Comparison of ENCODE assay signal across 1 cellular context in genomic region chr9:38067892-38068615, GRCh38.
TF ChIP-seq lines count a peak whose summit lies in the region.

No MANE protein-coding gene starts in this region.

TF ChIP-seq in WTC11, 78 proteins besides CTCF, POLR2A, EP300 and RAD21 (continued from another document):
- TF ChIP-seq, protein P1, sequence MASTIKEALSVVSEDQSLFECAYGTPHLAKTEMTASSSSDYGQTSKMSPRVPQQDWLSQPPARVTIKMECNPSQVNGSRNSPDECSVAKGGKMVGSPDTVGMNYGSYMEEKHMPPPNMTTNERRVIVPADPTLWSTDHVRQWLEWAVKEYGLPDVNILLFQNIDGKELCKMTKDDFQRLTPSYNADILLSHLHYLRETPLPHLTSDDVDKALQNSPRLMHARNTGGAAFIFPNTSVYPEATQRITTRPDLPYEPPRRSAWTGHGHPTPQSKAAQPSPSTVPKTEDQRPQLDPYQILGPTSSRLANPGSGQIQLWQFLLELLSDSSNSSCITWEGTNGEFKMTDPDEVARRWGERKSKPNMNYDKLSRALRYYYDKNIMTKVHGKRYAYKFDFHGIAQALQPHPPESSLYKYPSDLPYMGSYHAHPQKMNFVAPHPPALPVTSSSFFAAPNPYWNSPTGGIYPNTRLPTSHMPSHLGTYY (CRISPR knock-in tag; IDR thresholded peaks at IDR 0.05) = no peak
- TF ChIP-seq ZNF138 (CRISPR knock-in tag; conservative IDR thresholded peaks at IDR 0.05) (no peak), NR1H2 (CRISPR knock-in tag; IDR thresholded peaks at IDR 0.05) (no peak), KAT7 (CRISPR knock-in tag; IDR thresholded peaks at IDR 0.05; ENCODE audit: borderline replicate concordance) (peak; percentile 56; the same call in 1 of the 2 replicates), ATF6 (CRISPR knock-in tag; IDR thresholded peaks at IDR 0.05) (no peak), IRF2 (CRISPR knock-in tag; IDR thresholded peaks at IDR 0.05; ENCODE audit: borderline replicate concordance, low read depth) (no peak), TP53 (CRISPR knock-in tag; IDR thresholded peaks at IDR 0.05) (no peak), HMGA2 (CRISPR knock-in tag; IDR thresholded peaks at IDR 0.05) (no peak), OVOL2 (CRISPR knock-in tag; IDR thresholded peaks at IDR 0.05; ENCODE audit: borderline replicate concordance) (no peak), ZNF532 (CRISPR knock-in tag; IDR thresholded peaks at IDR 0.05; ENCODE audit: borderline replicate concordance) (no peak), MAX (CRISPR knock-in tag; IDR thresholded peaks at IDR 0.05) (peak; percentile 68; the same call in 1 of the 2 replicates), SMAD3 (CRISPR knock-in tag; IDR thresholded peaks at IDR 0.05; ENCODE audit: borderline replicate concordance) (no peak), ZNF317 (CRISPR knock-in tag; IDR thresholded peaks at IDR 0.05; ENCODE audit: borderline replicate concordance, low read depth) (no peak), HMGXB4 (CRISPR knock-in tag; IDR thresholded peaks at IDR 0.05) (peak; percentile 45; the same call in 1 of the 2 replicates), FOXK1 (CRISPR knock-in tag; IDR thresholded peaks at IDR 0.05) (0 out of 2 replicates have a peak, but pooled peaks have one; percentile 11), SMAD4 (CRISPR knock-in tag; IDR thresholded peaks at IDR 0.05) (no peak), FOXJ3 (CRISPR knock-in tag; IDR thresholded peaks at IDR 0.05; ENCODE audit: borderline replicate concordance) (no peak)
- TF ChIP-seq, protein P2, sequence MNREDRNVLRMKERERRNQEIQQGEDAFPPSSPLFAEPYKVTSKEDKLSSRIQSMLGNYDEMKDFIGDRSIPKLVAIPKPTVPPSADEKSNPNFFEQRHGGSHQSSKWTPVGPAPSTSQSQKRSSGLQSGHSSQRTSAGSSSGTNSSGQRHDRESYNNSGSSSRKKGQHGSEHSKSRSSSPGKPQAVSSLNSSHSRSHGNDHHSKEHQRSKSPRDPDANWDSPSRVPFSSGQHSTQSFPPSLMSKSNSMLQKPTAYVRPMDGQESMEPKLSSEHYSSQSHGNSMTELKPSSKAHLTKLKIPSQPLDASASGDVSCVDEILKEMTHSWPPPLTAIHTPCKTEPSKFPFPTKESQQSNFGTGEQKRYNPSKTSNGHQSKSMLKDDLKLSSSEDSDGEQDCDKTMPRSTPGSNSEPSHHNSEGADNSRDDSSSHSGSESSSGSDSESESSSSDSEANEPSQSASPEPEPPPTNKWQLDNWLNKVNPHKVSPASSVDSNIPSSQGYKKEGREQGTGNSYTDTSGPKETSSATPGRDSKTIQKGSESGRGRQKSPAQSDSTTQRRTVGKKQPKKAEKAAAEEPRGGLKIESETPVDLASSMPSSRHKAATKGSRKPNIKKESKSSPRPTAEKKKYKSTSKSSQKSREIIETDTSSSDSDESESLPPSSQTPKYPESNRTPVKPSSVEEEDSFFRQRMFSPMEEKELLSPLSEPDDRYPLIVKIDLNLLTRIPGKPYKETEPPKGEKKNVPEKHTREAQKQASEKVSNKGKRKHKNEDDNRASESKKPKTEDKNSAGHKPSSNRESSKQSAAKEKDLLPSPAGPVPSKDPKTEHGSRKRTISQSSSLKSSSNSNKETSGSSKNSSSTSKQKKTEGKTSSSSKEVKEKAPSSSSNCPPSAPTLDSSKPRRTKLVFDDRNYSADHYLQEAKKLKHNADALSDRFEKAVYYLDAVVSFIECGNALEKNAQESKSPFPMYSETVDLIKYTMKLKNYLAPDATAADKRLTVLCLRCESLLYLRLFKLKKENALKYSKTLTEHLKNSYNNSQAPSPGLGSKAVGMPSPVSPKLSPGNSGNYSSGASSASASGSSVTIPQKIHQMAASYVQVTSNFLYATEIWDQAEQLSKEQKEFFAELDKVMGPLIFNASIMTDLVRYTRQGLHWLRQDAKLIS (CRISPR knock-in tag; IDR thresholded peaks at IDR 0.05; ENCODE audit: borderline replicate concordance) = no peak
- TF ChIP-seq, protein P3, sequence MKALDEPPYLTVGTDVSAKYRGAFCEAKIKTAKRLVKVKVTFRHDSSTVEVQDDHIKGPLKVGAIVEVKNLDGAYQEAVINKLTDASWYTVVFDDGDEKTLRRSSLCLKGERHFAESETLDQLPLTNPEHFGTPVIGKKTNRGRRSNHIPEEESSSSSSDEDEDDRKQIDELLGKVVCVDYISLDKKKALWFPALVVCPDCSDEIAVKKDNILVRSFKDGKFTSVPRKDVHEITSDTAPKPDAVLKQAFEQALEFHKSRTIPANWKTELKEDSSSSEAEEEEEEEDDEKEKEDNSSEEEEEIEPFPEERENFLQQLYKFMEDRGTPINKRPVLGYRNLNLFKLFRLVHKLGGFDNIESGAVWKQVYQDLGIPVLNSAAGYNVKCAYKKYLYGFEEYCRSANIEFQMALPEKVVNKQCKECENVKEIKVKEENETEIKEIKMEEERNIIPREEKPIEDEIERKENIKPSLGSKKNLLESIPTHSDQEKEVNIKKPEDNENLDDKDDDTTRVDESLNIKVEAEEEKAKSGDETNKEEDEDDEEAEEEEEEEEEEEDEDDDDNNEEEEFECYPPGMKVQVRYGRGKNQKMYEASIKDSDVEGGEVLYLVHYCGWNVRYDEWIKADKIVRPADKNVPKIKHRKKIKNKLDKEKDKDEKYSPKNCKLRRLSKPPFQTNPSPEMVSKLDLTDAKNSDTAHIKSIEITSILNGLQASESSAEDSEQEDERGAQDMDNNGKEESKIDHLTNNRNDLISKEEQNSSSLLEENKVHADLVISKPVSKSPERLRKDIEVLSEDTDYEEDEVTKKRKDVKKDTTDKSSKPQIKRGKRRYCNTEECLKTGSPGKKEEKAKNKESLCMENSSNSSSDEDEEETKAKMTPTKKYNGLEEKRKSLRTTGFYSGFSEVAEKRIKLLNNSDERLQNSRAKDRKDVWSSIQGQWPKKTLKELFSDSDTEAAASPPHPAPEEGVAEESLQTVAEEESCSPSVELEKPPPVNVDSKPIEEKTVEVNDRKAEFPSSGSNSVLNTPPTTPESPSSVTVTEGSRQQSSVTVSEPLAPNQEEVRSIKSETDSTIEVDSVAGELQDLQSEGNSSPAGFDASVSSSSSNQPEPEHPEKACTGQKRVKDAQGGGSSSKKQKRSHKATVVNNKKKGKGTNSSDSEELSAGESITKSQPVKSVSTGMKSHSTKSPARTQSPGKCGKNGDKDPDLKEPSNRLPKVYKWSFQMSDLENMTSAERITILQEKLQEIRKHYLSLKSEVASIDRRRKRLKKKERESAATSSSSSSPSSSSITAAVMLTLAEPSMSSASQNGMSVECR (CRISPR knock-in tag; IDR thresholded peaks at IDR 0.05; ENCODE audit: borderline replicate concordance) = 0 out of 2 replicates have a peak, but pooled peaks have one; percentile 14
- TF ChIP-seq, protein P4, sequence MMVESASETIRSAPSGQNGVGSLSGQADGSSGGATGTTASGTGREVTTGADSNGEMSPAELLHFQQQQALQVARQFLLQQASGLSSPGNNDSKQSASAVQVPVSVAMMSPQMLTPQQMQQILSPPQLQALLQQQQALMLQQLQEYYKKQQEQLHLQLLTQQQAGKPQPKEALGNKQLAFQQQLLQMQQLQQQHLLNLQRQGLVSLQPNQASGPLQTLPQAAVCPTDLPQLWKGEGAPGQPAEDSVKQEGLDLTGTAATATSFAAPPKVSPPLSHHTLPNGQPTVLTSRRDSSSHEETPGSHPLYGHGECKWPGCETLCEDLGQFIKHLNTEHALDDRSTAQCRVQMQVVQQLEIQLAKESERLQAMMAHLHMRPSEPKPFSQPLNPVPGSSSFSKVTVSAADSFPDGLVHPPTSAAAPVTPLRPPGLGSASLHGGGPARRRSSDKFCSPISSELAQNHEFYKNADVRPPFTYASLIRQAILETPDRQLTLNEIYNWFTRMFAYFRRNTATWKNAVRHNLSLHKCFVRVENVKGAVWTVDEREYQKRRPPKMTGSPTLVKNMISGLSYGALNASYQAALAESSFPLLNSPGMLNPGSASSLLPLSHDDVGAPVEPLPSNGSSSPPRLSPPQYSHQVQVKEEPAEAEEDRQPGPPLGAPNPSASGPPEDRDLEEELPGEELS (CRISPR knock-in tag; IDR thresholded peaks at IDR 0.05) = no peak
